ENCODE assay signal across 13 cellular contexts in genomic region chr1:5798151-5798730, GRCh38.
"Had no signal": no experiment of that assay in that cellular context is flagged by ENCODE, and none has a peak within 500 bp of the region (broad histone marks: within the 10 kb centered on the region; RNA-seq: fewer than 3 reads in every experiment).

No MANE protein-coding gene starts in this region.

- H3K79me2 ChIP-seq: hepatocyte had no signal

- H3K27ac Mint-ChIP-seq: activated naive CD4-positive, alpha-beta T cell treated with anti-CD3 and anti-CD28 coated beads for 36 hours; activated naive CD8-positive, alpha-beta T cell treated with anti-CD3 and anti-CD28 coated beads, Interleukin-2, amount 50 U/mL, for 24 hours; activated T-helper 2 cell treated with anti-CD3 and anti-CD28 coated beads, Interferon-gamma antibody, Interleukin-2, Interleukin-4, amounts not matched to agents 10 μg/mL and 5 μg/mL and 100 μg/mL, durations not matched to agents 14 hours and 24 hours and 36 hours; nephron had no signal

- H3K36me3 ChIP-seq: ascending aorta, stomach, thoracic aorta, upper lobe of right lung had no signal

- H3K27ac ChIP-seq: ascending aorta, hepatocyte, stomach, thoracic aorta, upper lobe of right lung had no signal

- H3K4me3 Mint-ChIP-seq: activated naive CD4-positive, alpha-beta T cell treated with anti-CD3 and anti-CD28 coated beads for 36 hours; activated naive CD8-positive, alpha-beta T cell treated with anti-CD3 and anti-CD28 coated beads, Interleukin-2, amount 50 U/mL, for 24 hours; nephron had no signal

- H3K4me1 ChIP-seq: ascending aorta, stomach, upper lobe of right lung had no signal

- H2AFZ ChIP-seq: hepatocyte had no signal

- ATAC-seq: activated naive CD8-positive, alpha-beta T cell treated with anti-CD3 and anti-CD28 coated beads, Interleukin-2, amount 50 U/mL, for 24 hours; upper lobe of right lung had no signal

- DNase-seq: activated CD4-positive, alpha-beta T cell treated with anti-CD3 and anti-CD28 coated beads, Interleukin-2, amount 50 U/mL, for 4 hours; activated CD4-positive, CD25-positive, alpha-beta regulatory T cell treated with anti-CD3 and anti-CD28 coated beads, Interleukin-2, amount 50 U/mL, for 72 hours; activated naive CD4-positive, alpha-beta T cell treated with anti-CD3 and anti-CD28 coated beads for 36 hours; activated naive CD8-positive, alpha-beta T cell treated with anti-CD3 and anti-CD28 coated beads, Interleukin-2, amount 50 U/mL, for 24 hours; kidney glomerular epithelial cell; stimulated activated CD4-positive, alpha-beta T cell treated with anti-CD3 and anti-CD28 coated beads, Interleukin-1b, Interleukin-23, amount 100 ng/mL, for 48 hours; stomach; upper lobe of right lung had no signal

- H3K9me3 ChIP-seq: ascending aorta, stomach, thoracic aorta, upper lobe of right lung had no signal

- H3K4me3 ChIP-seq: ascending aorta, hepatocyte, stomach, thoracic aorta, upper lobe of right lung had no signal

- H3K4me2 ChIP-seq: hepatocyte had no signal

- H3K9me3 Mint-ChIP-seq: activated naive CD4-positive, alpha-beta T cell treated with anti-CD3 and anti-CD28 coated beads for 36 hours; activated T-helper 2 cell treated with anti-CD3 and anti-CD28 coated beads, Interferon-gamma antibody, Interleukin-2, Interleukin-4, amounts not matched to agents 10 μg/mL and 5 μg/mL and 100 μg/mL, durations not matched to agents 14 hours and 24 hours and 36 hours; nephron had no signal

- H3K4me1 Mint-ChIP-seq: activated naive CD8-positive, alpha-beta T cell treated with anti-CD3 and anti-CD28 coated beads, Interleukin-2, amount 50 U/mL, for 24 hours; nephron had no signal

- H3K27me3 ChIP-seq: ascending aorta, hepatocyte had no signal
